Comparison of ENCODE assay signal across 1 cellular context in the genomic region with DNA sequence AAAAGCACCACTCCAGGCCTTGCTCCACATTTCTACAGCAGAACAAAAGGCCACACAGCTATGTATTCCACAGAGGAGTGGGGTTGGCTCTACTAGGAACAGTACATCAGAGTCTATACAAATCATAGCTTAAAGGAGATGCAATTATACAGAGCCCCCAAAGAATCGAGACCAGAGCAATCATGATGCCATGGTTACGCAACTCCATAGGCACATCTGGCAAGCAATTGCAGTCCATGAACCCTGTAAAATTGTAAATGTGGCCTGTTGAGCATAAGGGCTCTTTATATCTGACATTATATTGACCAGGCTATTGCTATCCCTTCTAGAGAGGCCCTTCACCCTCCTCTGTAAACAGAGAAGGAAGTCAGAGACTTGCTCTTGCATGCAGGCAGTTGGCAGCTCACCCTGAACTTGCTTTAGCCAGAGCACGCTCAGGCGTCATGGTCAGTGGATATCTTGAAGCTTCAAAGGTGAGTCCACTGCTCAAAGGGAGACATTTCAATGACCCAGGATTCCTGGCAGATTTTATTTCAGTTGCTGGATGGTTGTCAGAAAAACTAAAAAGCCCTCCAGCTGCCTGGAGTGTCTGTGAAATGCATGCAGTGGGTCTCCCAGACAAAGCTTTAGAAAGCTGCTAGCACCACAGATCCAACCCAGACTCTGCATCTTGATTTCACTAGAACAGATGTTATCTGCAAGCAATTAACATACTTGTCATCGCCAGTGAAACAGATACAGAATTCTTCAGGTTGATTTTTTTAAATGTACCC.
TF ChIP-seq lines count a peak whose summit lies in the region.

No MANE protein-coding gene starts in this region.

TF ChIP-seq in GM23338, 12 proteins besides CTCF, POLR2A, EP300 and RAD21 (continued from another document):
- TF ChIP-seq, protein P1, sequence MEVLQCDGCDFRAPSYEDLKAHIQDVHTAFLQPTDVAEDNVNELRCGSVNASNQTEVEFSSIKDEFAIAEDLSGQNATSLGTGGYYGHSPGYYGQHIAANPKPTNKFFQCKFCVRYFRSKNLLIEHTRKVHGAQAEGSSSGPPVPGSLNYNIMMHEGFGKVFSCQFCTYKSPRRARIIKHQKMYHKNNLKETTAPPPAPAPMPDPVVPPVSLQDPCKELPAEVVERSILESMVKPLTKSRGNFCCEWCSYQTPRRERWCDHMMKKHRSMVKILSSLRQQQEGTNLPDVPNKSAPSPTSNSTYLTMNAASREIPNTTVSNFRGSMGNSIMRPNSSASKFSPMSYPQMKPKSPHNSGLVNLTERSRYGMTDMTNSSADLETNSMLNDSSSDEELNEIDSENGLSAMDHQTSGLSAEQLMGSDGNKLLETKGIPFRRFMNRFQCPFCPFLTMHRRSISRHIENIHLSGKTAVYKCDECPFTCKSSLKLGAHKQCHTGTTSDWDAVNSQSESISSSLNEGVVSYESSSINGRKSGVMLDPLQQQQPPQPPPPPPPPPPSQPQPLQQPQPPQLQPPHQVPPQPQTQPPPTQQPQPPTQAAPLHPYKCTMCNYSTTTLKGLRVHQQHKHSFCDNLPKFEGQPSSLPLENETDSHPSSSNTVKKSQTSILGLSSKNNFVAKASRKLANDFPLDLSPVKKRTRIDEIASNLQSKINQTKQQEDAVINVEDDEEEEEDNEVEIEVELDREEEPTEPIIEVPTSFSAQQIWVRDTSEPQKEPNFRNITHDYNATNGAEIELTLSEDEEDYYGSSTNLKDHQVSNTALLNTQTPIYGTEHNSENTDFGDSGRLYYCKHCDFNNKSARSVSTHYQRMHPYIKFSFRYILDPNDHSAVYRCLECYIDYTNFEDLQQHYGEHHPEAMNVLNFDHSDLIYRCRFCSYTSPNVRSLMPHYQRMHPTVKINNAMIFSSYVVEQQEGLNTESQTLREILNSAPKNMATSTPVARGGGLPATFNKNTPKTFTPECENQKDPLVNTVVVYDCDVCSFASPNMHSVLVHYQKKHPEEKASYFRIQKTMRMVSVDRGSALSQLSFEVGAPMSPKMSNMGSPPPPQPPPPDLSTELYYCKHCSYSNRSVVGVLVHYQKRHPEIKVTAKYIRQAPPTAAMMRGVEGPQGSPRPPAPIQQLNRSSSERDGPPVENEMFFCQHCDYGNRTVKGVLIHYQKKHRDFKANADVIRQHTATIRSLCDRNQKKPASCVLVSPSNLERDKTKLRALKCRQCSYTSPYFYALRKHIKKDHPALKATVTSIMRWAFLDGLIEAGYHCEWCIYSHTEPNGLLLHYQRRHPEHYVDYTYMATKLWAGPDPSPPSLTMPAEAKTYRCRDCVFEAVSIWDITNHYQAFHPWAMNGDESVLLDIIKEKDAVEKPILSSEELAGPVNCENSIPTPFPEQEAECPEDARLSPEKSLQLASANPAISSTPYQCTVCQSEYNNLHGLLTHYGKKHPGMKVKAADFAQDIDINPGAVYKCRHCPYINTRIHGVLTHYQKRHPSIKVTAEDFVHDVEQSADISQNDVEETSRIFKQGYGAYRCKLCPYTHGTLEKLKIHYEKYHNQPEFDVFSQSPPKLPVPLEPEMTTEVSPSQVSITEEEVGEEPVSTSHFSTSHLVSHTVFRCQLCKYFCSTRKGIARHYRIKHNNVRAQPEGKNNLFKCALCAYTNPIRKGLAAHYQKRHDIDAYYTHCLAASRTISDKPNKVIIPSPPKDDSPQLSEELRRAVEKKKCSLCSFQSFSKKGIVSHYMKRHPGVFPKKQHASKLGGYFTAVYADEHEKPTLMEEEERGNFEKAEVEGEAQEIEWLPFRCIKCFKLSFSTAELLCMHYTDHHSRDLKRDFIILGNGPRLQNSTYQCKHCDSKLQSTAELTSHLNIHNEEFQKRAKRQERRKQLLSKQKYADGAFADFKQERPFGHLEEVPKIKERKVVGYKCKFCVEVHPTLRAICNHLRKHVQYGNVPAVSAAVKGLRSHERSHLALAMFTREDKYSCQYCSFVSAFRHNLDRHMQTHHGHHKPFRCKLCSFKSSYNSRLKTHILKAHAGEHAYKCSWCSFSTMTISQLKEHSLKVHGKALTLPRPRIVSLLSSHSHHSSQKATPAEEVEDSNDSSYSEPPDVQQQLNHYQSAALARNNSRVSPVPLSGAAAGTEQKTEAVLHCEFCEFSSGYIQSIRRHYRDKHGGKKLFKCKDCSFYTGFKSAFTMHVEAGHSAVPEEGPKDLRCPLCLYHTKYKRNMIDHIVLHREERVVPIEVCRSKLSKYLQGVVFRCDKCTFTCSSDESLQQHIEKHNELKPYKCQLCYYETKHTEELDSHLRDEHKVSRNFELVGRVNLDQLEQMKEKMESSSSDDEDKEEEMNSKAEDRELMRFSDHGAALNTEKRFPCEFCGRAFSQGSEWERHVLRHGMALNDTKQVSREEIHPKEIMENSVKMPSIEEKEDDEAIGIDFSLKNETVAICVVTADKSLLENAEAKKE (CRISPR knock-in tag; IDR thresholded peaks at IDR 0.05): no peak
